ENCODE assay signal across 13 cellular contexts in the genomic region with DNA sequence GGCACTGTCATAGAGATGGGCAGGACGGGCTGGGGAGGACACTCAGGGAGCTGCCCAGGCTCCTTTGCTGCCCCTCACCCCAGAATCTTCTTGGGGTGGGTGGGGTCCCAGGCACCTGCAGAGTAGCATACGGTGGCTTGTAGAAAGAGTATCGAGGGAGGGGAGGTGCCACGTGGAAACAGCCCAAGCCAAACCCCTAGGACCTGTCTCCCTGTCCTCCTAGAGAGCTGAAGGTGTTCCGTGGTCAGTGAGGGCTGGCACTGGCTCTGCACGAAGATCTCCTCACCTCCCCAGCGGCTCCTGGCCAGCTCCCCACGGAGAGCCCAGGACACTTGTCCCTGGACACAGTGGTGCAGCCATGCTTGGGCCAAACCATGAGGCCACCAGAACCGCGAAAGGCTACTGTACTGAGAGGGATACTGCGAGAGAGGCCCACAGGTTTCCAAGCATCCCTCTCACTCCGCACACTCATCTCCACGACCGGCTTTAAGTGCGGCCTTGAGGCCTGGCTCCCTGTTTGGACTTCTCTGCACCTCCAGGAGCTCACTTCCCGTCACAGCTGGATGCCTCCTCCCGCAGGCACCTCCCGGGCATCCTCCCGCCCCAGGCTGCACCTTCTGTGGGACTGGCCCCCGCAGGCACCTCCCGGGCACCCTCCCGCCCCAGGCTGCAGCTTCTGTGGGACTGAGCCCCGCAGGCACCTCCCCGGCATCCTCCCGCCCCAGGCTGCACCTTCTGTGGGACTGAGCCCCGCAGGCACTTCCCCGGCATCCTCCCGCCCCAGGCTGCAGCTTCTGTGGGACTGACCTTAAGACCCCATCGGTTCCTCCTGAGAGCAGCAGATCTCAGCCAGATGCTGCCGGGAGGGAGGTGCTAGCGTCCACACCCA. TPM values are rescaled to one million over a fixed set of nuclear protein-coding genes. Genes with fewer than 3 reads are reported as not detected.
DNase-seq lines count a peak whose midpoint lies in the region; ATAC-seq, FAIRE-seq and TF ChIP-seq lines count a peak whose summit lies in the region.
"Had no signal": no experiment of that assay in that cellular context is flagged by ENCODE, and none has a peak within 500 bp of the region (broad histone marks: within the 10 kb centered on the region; RNA-seq: fewer than 3 reads in every experiment).

No MANE protein-coding gene starts in this region.

- ATAC-seq in CD8-positive, alpha-beta T cell, result no peak
- no peak for ATAC-seq in WTC11
- no peak for ATAC-seq in HepG2
- ATAC-seq in HG02759 (IDR thresholded peaks at IDR 0.05; ENCODE audit: unreplicated experiment), result no peak

- TF ChIP-seq POLR2A in HepG2 (IDR thresholded peaks at IDR 0.05; ENCODE audit: insufficient read depth in 1 of 2, low read depth in 2 of 2, low read length in 2 of 2), result no peak

- H3K27me3 Mint-ChIP-seq in CD8-positive, alpha-beta T cell (ENCODE audit: low read depth), result peaks cover 4% of the 10 kb centered on the region
- H3K27me3 Mint-ChIP-seq in WTC11 (ENCODE audit: low read depth), result peaks cover 3% of the 10 kb centered on the region; the same call in 1 of the 2 replicates

- no peak for TF ChIP-seq RAD21 in HepG2 (CRISPR knock-in tag; IDR thresholded peaks at IDR 0.05)

- no peaks in the 10 kb centered on the region for H3K9me3 ChIP-seq in CD8-positive, alpha-beta T cell (ENCODE audit: low read length)
- H3K9me3 ChIP-seq in HepG2 (ENCODE audit: low read length), result no peaks in the 10 kb centered on the region
- H3K9me3 ChIP-seq: testis had no signal

- H3K27ac ChIP-seq in 22Rv1 (peak overlapping the region; percentile 85), HepG2 (ENCODE audit: extremely low read length, insufficient read depth, low read length) (no peak overlapping the region)
- no peak overlapping the region for H3K27ac ChIP-seq in CD8-positive, alpha-beta T cell (ENCODE audit: low read depth, low read length)
- H3K27ac ChIP-seq: testis had no signal

- no peak overlapping the region for H3K4me3 ChIP-seq in CD8-positive, alpha-beta T cell (ENCODE audit: low read depth, low read length)
- peak overlapping the region in 2 of 3 experiments; percentile 89 to 91; a peak in 3 of 6 replicates for H3K4me3 ChIP-seq in HepG2 (replicated peaks in 1 of 3; ENCODE audit: insufficient read depth in 1 of 3, low read depth in 2 of 3, low read length in 3 of 3)

- H4K20me1 ChIP-seq in HepG2 (ENCODE audit: insufficient read depth, low read length), result peaks cover 21% of the 10 kb centered on the region

- intact Hi-C loops in CD8-positive, alpha-beta T cell (cut with DNase I, micrococcal nuclease), result loop anchor here (2.0 to 5.0 kb wide), 2 partner anchors 57 to 299 kb away; a partner anchor contains a TSS
- intact Hi-C loops in HepG2 (cut with micrococcal nuclease; ENCODE audit: unreplicated experiment), result no loop called here

- 93% methylated on average over 30 of the region's 31 CpGs for WGBS in HepG2 (ENCODE audit: low lambda C conversion rate)

- CTCF ChIA-PET in CD8-positive, alpha-beta T cell (lab: Charles Lee), result interaction anchor here (1.4 kb wide), 1 partner anchor 91 kb away, joined by 5 read pairs; no protein-coding TSS in a partner anchor
- CTCF ChIA-PET in WTC11 (lab: Charles Lee), result interaction anchor here (0.9 to 3.9 kb wide), 7 partner anchors 30 to 108 kb away, joined by 3 to 21 read pairs (median 13); a partner anchor contains a TSS
- CTCF ChIA-PET in HepG2 (lab: Yijun Ruan, JAX; ENCODE audit: low intra/inter-chr PET ratio, low total read pairs), result no interaction called here

- DNase-seq in CD8-positive, alpha-beta T cell, result no peak
- no peak for DNase-seq in WTC11 (ENCODE audit: low spot score)
- no peak for DNase-seq in HepG2 (ENCODE audit: low spot score)
- no peak for DNase-seq in NOMO-1 treated with DMSO at 0.1 percent for 48 hours (lab: John Stamatoyannopoulos, UW; ENCODE audit: unreplicated experiment)
- no peak for DNase-seq in NCI-H774 (lab: John Stamatoyannopoulos, UW)
- DNase-seq in NOMO-1 (lab: John Stamatoyannopoulos, UW; ENCODE audit: unreplicated experiment in 2 of 2), result no peak
- DNase-seq: MM.1S, T-helper 9 cell, testis had no signal

- no peak for FAIRE-seq in HepG2 (lab: Jason Lieb, UNC)

- peak overlapping the region; percentile 57 for H3K4me3 Mint-ChIP-seq in CD8-positive, alpha-beta T cell
- peak overlapping the region; percentile 57 for H3K4me3 Mint-ChIP-seq in WTC11

- peaks cover 19% of the 10 kb centered on the region for H3K4me1 Mint-ChIP-seq in CD8-positive, alpha-beta T cell (ENCODE audit: low read depth)
- H3K4me1 Mint-ChIP-seq in WTC11, result peaks cover 16% of the 10 kb centered on the region

- H3K36me3 Mint-ChIP-seq in CD8-positive, alpha-beta T cell, result no peaks in the 10 kb centered on the region
- H3K36me3 Mint-ChIP-seq in WTC11, result peaks cover 5% of the 10 kb centered on the region; the same call in 1 of the 2 replicates

- TF ChIP-seq CTCF in 22Rv1 (IDR thresholded peaks at IDR 0.05), result no peak
- no peak for TF ChIP-seq CTCF in CD8-positive, alpha-beta T cell (IDR thresholded peaks at IDR 0.05)
- no peak for TF ChIP-seq CTCF in WTC11 (IDR thresholded peaks at IDR 0.05)
- TF ChIP-seq CTCF in HepG2 (CRISPR knock-in tag; IDR thresholded peaks at IDR 0.05), result no peak

- H3K9me3 Mint-ChIP-seq in CD8-positive, alpha-beta T cell, result no peaks in the 10 kb centered on the region
- no peaks in the 10 kb centered on the region for H3K9me3 Mint-ChIP-seq in WTC11

- no peaks in the 10 kb centered on the region for H3K36me3 ChIP-seq in CD8-positive, alpha-beta T cell (ENCODE audit: insufficient read depth, low read length)
- peaks cover 4 to 14% of the 10 kb centered on the region in 2 experiments; a peak in 4 of 5 replicates for H3K36me3 ChIP-seq in HepG2 (replicated peaks in 1 of 2; ENCODE audit: control insufficient read depth in 1 of 2, insufficient read depth in 2 of 2, low read length in 2 of 2)

- peaks cover 26% of the 10 kb centered on the region for H3K4me1 ChIP-seq in CD8-positive, alpha-beta T cell (ENCODE audit: insufficient read depth, low read length)
- peaks cover 52% of the 10 kb centered on the region for H3K4me1 ChIP-seq in HepG2 (ENCODE audit: insufficient read depth, low read length)

- H3K27ac Mint-ChIP-seq in CD8-positive, alpha-beta T cell, result no peak overlapping the region
- no peak overlapping the region for H3K27ac Mint-ChIP-seq in WTC11

- no peak overlapping the region for H2AFZ ChIP-seq in HepG2 (ENCODE audit: low read length)

- H3K27me3 ChIP-seq in CD8-positive, alpha-beta T cell (ENCODE audit: insufficient read depth, low read length), result no peaks in the 10 kb centered on the region
- H3K27me3 ChIP-seq in HepG2 (ENCODE audit: control insufficient read depth in 1 of 2, insufficient read depth in 2 of 2, low read length in 2 of 2), result no peaks in the 10 kb centered on the region
- H3K27me3 ChIP-seq: testis had no signal

- H3K79me2 ChIP-seq in HepG2 (ENCODE audit: insufficient read depth, low read length), result peaks cover 30% of the 10 kb centered on the region

- in situ Hi-C loops in HepG2 (cut with HindIII; ENCODE audit: extremely low pct_ligation_motif_present, low pct_unique_long_range_greater_than_20kb), result no loop called here

- TF ChIP-seq EP300 in HepG2 (IDR thresholded peaks at IDR 0.05; ENCODE audit: low read depth in 2 of 2, low read length in 2 of 2) (no peak), HepG2 (CRISPR knock-in tag; IDR thresholded peaks at IDR 0.05; ENCODE audit: borderline replicate concordance) (no peak)

- H3K9ac ChIP-seq in HepG2 (ENCODE audit: insufficient read depth, low read depth, low read length), result peak overlapping the region; percentile 79

- H3K4me2 ChIP-seq in HepG2 (ENCODE audit: low read depth, low read length), result peak overlapping the region; percentile 94

- TSS peak; percentile 33 for BruUV-seq in HepG2 (replicated peaks; lab: Mats Ljungman, UMichigan)

- POLR2A ChIA-PET in CD8-positive, alpha-beta T cell (lab: Charles Lee), result interaction anchor here (1.6 kb wide), 1 partner anchor 108 kb away, joined by 4 read pairs; a partner anchor contains a TSS
- POLR2A ChIA-PET in WTC11 (lab: Charles Lee) (no interaction called here), HepG2 (lab: Yijun Ruan, JAX) (interaction anchor here (1.1 to 6.1 kb wide), 11 partner anchors 8 to 108 kb away, joined by 3 to 71 read pairs (median 30); a partner anchor contains a TSS)

RNA-seq across cellular contexts. Expression of a gene that starts 2.0 kb away (rescaled TPM):
- total RNA-seq in CD8-positive, alpha-beta T cell, result 10 to 100 TPM in 1 of 2 experiments, 1 to 10 TPM in 1; 8.5 to 10.5 TPM
- total RNA-seq in WTC11 (2021), result 24.2 to 29.8 TPM (median 24.3 TPM) in 3 replicates
- 12.4 and 14.5 TPM in 2 replicates for total RNA-seq in HepG2 (2016; rRNA removed; fragmentation: Illumina TruSeq; extraction: Trizol)
- 2.1 and 2.3 TPM in 2 replicates for total RNA-seq in HepG2 (2016; cell fraction: cytosol; rRNA removed; fragmentation: Illumina TruSeq; extraction: Trizol; ENCODE audit: low read depth)
- total RNA-seq in HepG2 (2016; cell fraction: insoluble cytoplasmic fraction; rRNA removed; fragmentation: Illumina TruSeq; extraction: Trizol), result 9.8 and 14.7 TPM in 2 replicates
- total RNA-seq in HepG2 (2016; cell fraction: membrane; rRNA removed; fragmentation: Illumina TruSeq; extraction: Trizol), result 7.6 TPM in 2 replicates
- 15.5 and 16.7 TPM in 2 replicates for total RNA-seq in HepG2 (2016; cell fraction: nucleus; rRNA removed; fragmentation: Illumina TruSeq; extraction: Trizol)
- polyA plus RNA-seq in HepG2 (2011; rRNA removed), result 20.0 TPM in 2 replicates
- polyA plus RNA-seq in HepG2 (2011; cell fraction: cytosol; rRNA removed), result 17.1 and 19.4 TPM in 2 replicates
- polyA plus RNA-seq in HepG2 (2011; cell fraction: nucleus; rRNA removed), result 98.2 and 128 TPM in 2 replicates
- 16.1 and 26.5 TPM in 2 replicates for polyA plus RNA-seq in HepG2 (2012)
- 1.4 and 1.6 TPM in 2 replicates for polyA plus RNA-seq in HepG2 (2016; cell fraction: cytosol; fragmentation: Illumina TruSeq; extraction: Trizol; ENCODE audit: low read depth)
- polyA plus RNA-seq in HepG2 (2016; cell fraction: insoluble cytoplasmic fraction; fragmentation: Illumina TruSeq; extraction: Trizol; ENCODE audit: low read depth), result 9.2 and 10.7 TPM in 2 replicates
- 4.3 and 4.6 TPM in 2 replicates for polyA plus RNA-seq in HepG2 (2016; cell fraction: membrane; fragmentation: Illumina TruSeq; extraction: Trizol; ENCODE audit: low read depth)
- polyA plus RNA-seq in HepG2 (2016; cell fraction: nucleus; fragmentation: Illumina TruSeq; extraction: Trizol; ENCODE audit: insufficient read depth, low read depth), result 38.9 and 41.8 TPM in 2 replicates
- polyA minus RNA-seq in HepG2 (2011; rRNA and poly(A)+ RNA removed; ENCODE audit: low replicate concordance), result 16.8 and 26.4 TPM in 2 replicates
- polyA minus RNA-seq in HepG2 (2011; cell fraction: cytosol; rRNA and poly(A)+ RNA removed), result 8.0 and 9.5 TPM in 2 replicates
- 11.9 and 15.8 TPM in 2 replicates for polyA minus RNA-seq in HepG2 (2011; cell fraction: nucleus; rRNA and poly(A)+ RNA removed)

RNA-seq across cellular contexts. Expression of a gene that starts 7.6 kb away (rescaled TPM):
- 1 to 10 TPM in 1 of 2 experiments, under 1 TPM in 1; 0.56 to 1.5 TPM for total RNA-seq in CD8-positive, alpha-beta T cell
- total RNA-seq in WTC11 (2021) (144 to 188 TPM (median 164 TPM) in 3 replicates), HepG2 (2016; rRNA removed; fragmentation: Illumina TruSeq; extraction: Trizol) (323 and 338 TPM in 2 replicates)
- 107 and 137 TPM in 2 replicates for total RNA-seq in HepG2 (2016; cell fraction: cytosol; rRNA removed; fragmentation: Illumina TruSeq; extraction: Trizol; ENCODE audit: low read depth)
- 327 and 331 TPM in 2 replicates for total RNA-seq in HepG2 (2016; cell fraction: insoluble cytoplasmic fraction; rRNA removed; fragmentation: Illumina TruSeq; extraction: Trizol)
- 233 and 286 TPM in 2 replicates for total RNA-seq in HepG2 (2016; cell fraction: membrane; rRNA removed; fragmentation: Illumina TruSeq; extraction: Trizol)
- 125 and 146 TPM in 2 replicates for total RNA-seq in HepG2 (2016; cell fraction: nucleus; rRNA removed; fragmentation: Illumina TruSeq; extraction: Trizol)
- polyA plus RNA-seq in HepG2 (2011; rRNA removed), result 338 and 382 TPM in 2 replicates
- 241 and 431 TPM in 2 replicates for polyA plus RNA-seq in HepG2 (2011; cell fraction: cytosol; rRNA removed)
- polyA plus RNA-seq in HepG2 (2011; cell fraction: nucleus; rRNA removed), result 366 and 457 TPM in 2 replicates
- polyA plus RNA-seq in HepG2 (2012), result 191 and 311 TPM in 2 replicates
- polyA plus RNA-seq in HepG2 (2016; cell fraction: cytosol; fragmentation: Illumina TruSeq; extraction: Trizol; ENCODE audit: low read depth), result 130 and 165 TPM in 2 replicates
- polyA plus RNA-seq in HepG2 (2016; cell fraction: insoluble cytoplasmic fraction; fragmentation: Illumina TruSeq; extraction: Trizol; ENCODE audit: low read depth), result 344 and 389 TPM in 2 replicates
- polyA plus RNA-seq in HepG2 (2016; cell fraction: membrane; fragmentation: Illumina TruSeq; extraction: Trizol; ENCODE audit: low read depth), result 207 and 239 TPM in 2 replicates
- 253 and 265 TPM in 2 replicates for polyA plus RNA-seq in HepG2 (2016; cell fraction: nucleus; fragmentation: Illumina TruSeq; extraction: Trizol; ENCODE audit: insufficient read depth, low read depth)
- polyA minus RNA-seq in HepG2 (2011; rRNA and poly(A)+ RNA removed; ENCODE audit: low replicate concordance), result 104 and 478 TPM in 2 replicates
- 138 and 160 TPM in 2 replicates for polyA minus RNA-seq in HepG2 (2011; cell fraction: cytosol; rRNA and poly(A)+ RNA removed)
- 31.5 and 42.4 TPM in 2 replicates for polyA minus RNA-seq in HepG2 (2011; cell fraction: nucleus; rRNA and poly(A)+ RNA removed)

RNA-seq across cellular contexts. Expression of a gene that starts 11.5 kb away (rescaled TPM):
- total RNA-seq in CD8-positive, alpha-beta T cell, result 10 to 100 TPM; 75.2 to 76.1 TPM
- total RNA-seq in WTC11 (2021) (19.5 to 24.2 TPM (median 20.9 TPM) in 3 replicates), HepG2 (2016; rRNA removed; fragmentation: Illumina TruSeq; extraction: Trizol) (14.5 and 24.8 TPM in 2 replicates)
- total RNA-seq in HepG2 (2016; cell fraction: cytosol; rRNA removed; fragmentation: Illumina TruSeq; extraction: Trizol; ENCODE audit: low read depth), result 71.6 and 74.9 TPM in 2 replicates
- 13.5 and 25.0 TPM in 2 replicates for total RNA-seq in HepG2 (2016; cell fraction: insoluble cytoplasmic fraction; rRNA removed; fragmentation: Illumina TruSeq; extraction: Trizol)
- 27.9 and 28.8 TPM in 2 replicates for total RNA-seq in HepG2 (2016; cell fraction: membrane; rRNA removed; fragmentation: Illumina TruSeq; extraction: Trizol)
- 28.8 and 33.6 TPM in 2 replicates for total RNA-seq in HepG2 (2016; cell fraction: nucleus; rRNA removed; fragmentation: Illumina TruSeq; extraction: Trizol)
- polyA plus RNA-seq in HepG2 (2011; rRNA removed), result 8.3 and 10.9 TPM in 2 replicates
- 5.9 and 7.5 TPM in 2 replicates for polyA plus RNA-seq in HepG2 (2011; cell fraction: cytosol; rRNA removed)
- polyA plus RNA-seq in HepG2 (2011; cell fraction: nucleus; rRNA removed), result 73.2 and 80.4 TPM in 2 replicates
- polyA plus RNA-seq in HepG2 (2012), result 12.4 and 18.7 TPM in 2 replicates
- polyA plus RNA-seq in HepG2 (2016; cell fraction: cytosol; fragmentation: Illumina TruSeq; extraction: Trizol; ENCODE audit: low read depth), result 8.7 and 9.0 TPM in 2 replicates
- polyA plus RNA-seq in HepG2 (2016; cell fraction: insoluble cytoplasmic fraction; fragmentation: Illumina TruSeq; extraction: Trizol; ENCODE audit: low read depth), result 13.6 and 15.2 TPM in 2 replicates
- 12.2 and 12.4 TPM in 2 replicates for polyA plus RNA-seq in HepG2 (2016; cell fraction: membrane; fragmentation: Illumina TruSeq; extraction: Trizol; ENCODE audit: low read depth)
- polyA plus RNA-seq in HepG2 (2016; cell fraction: nucleus; fragmentation: Illumina TruSeq; extraction: Trizol; ENCODE audit: insufficient read depth, low read depth), result 87.1 and 90.3 TPM in 2 replicates
- 38.8 and 69.4 TPM in 2 replicates for polyA minus RNA-seq in HepG2 (2011; rRNA and poly(A)+ RNA removed; ENCODE audit: low replicate concordance)
- polyA minus RNA-seq in HepG2 (2011; cell fraction: cytosol; rRNA and poly(A)+ RNA removed), result 8.9 and 16.0 TPM in 2 replicates
- 22.5 and 26.8 TPM in 2 replicates for polyA minus RNA-seq in HepG2 (2011; cell fraction: nucleus; rRNA and poly(A)+ RNA removed)

RNA-seq across cellular contexts. Expression of a gene that starts 17.5 kb away (rescaled TPM):
- not detected for total RNA-seq in CD8-positive, alpha-beta T cell
- total RNA-seq in WTC11 (2021) (0.44 to 0.62 TPM (median 0.46 TPM) in 3 replicates), HepG2 (2016; rRNA removed; fragmentation: Illumina TruSeq; extraction: Trizol) (not detected in 2 replicates)
- not detected in 2 replicates for total RNA-seq in HepG2 (2016; cell fraction: cytosol; rRNA removed; fragmentation: Illumina TruSeq; extraction: Trizol; ENCODE audit: low read depth)
- total RNA-seq in HepG2 (2016; cell fraction: insoluble cytoplasmic fraction; rRNA removed; fragmentation: Illumina TruSeq; extraction: Trizol), result not detected in 2 replicates
- not detected in 2 replicates for total RNA-seq in HepG2 (2016; cell fraction: membrane; rRNA removed; fragmentation: Illumina TruSeq; extraction: Trizol)
- total RNA-seq in HepG2 (2016; cell fraction: nucleus; rRNA removed; fragmentation: Illumina TruSeq; extraction: Trizol), result not detected in 2 replicates
- not detected in 2 replicates for polyA plus RNA-seq in HepG2 (2011; rRNA removed)
- not detected in 2 replicates for polyA plus RNA-seq in HepG2 (2011; cell fraction: cytosol; rRNA removed)
- not detected in 2 replicates for polyA plus RNA-seq in HepG2 (2011; cell fraction: nucleus; rRNA removed)
- polyA plus RNA-seq in HepG2 (2012), result 0.07 TPM in 1 of 2 replicates, not detected in the other
- polyA plus RNA-seq in HepG2 (2016; cell fraction: cytosol; fragmentation: Illumina TruSeq; extraction: Trizol; ENCODE audit: low read depth), result not detected in 2 replicates
- not detected in 2 replicates for polyA plus RNA-seq in HepG2 (2016; cell fraction: insoluble cytoplasmic fraction; fragmentation: Illumina TruSeq; extraction: Trizol; ENCODE audit: low read depth)
- not detected in 2 replicates for polyA plus RNA-seq in HepG2 (2016; cell fraction: membrane; fragmentation: Illumina TruSeq; extraction: Trizol; ENCODE audit: low read depth)
- not detected in 2 replicates for polyA plus RNA-seq in HepG2 (2016; cell fraction: nucleus; fragmentation: Illumina TruSeq; extraction: Trizol; ENCODE audit: insufficient read depth, low read depth)
- 0.05 TPM in 1 of 2 replicates, not detected in the other for polyA minus RNA-seq in HepG2 (2011; rRNA and poly(A)+ RNA removed; ENCODE audit: low replicate concordance)
- polyA minus RNA-seq in HepG2 (2011; cell fraction: cytosol; rRNA and poly(A)+ RNA removed), result not detected in 2 replicates
- polyA minus RNA-seq in HepG2 (2011; cell fraction: nucleus; rRNA and poly(A)+ RNA removed), result not detected in 2 replicates
- total RNA-seq: fibroblast of villous mesenchyme, liver had no signal
- polyA plus RNA-seq: liver had no signal

RNA-seq across cellular contexts. Expression of a gene that starts 18.3 kb away (rescaled TPM):
- 10 to 100 TPM; 18.0 to 18.1 TPM for total RNA-seq in CD8-positive, alpha-beta T cell
- total RNA-seq in WTC11 (2021) (24.7 to 31.4 TPM (median 26.3 TPM) in 3 replicates), HepG2 (2016; rRNA removed; fragmentation: Illumina TruSeq; extraction: Trizol) (240 and 297 TPM in 2 replicates)
- total RNA-seq in HepG2 (2016; cell fraction: cytosol; rRNA removed; fragmentation: Illumina TruSeq; extraction: Trizol; ENCODE audit: low read depth), result 152 and 156 TPM in 2 replicates
- total RNA-seq in HepG2 (2016; cell fraction: insoluble cytoplasmic fraction; rRNA removed; fragmentation: Illumina TruSeq; extraction: Trizol), result 223 and 298 TPM in 2 replicates
- 178 and 208 TPM in 2 replicates for total RNA-seq in HepG2 (2016; cell fraction: membrane; rRNA removed; fragmentation: Illumina TruSeq; extraction: Trizol)
- total RNA-seq in HepG2 (2016; cell fraction: nucleus; rRNA removed; fragmentation: Illumina TruSeq; extraction: Trizol), result 220 and 223 TPM in 2 replicates
- 147 and 222 TPM in 2 replicates for polyA plus RNA-seq in HepG2 (2011; rRNA removed)
- 94.7 and 118 TPM in 2 replicates for polyA plus RNA-seq in HepG2 (2011; cell fraction: cytosol; rRNA removed)
- polyA plus RNA-seq in HepG2 (2011; cell fraction: nucleus; rRNA removed), result 1,015 and 1,225 TPM in 2 replicates
- 124 and 128 TPM in 2 replicates for polyA plus RNA-seq in HepG2 (2012)
- polyA plus RNA-seq in HepG2 (2016; cell fraction: cytosol; fragmentation: Illumina TruSeq; extraction: Trizol; ENCODE audit: low read depth), result 113 and 134 TPM in 2 replicates
- polyA plus RNA-seq in HepG2 (2016; cell fraction: insoluble cytoplasmic fraction; fragmentation: Illumina TruSeq; extraction: Trizol; ENCODE audit: low read depth), result 235 and 242 TPM in 2 replicates
- polyA plus RNA-seq in HepG2 (2016; cell fraction: membrane; fragmentation: Illumina TruSeq; extraction: Trizol; ENCODE audit: low read depth), result 149 and 175 TPM in 2 replicates
- 499 and 551 TPM in 2 replicates for polyA plus RNA-seq in HepG2 (2016; cell fraction: nucleus; fragmentation: Illumina TruSeq; extraction: Trizol; ENCODE audit: insufficient read depth, low read depth)
- polyA minus RNA-seq in HepG2 (2011; rRNA and poly(A)+ RNA removed; ENCODE audit: low replicate concordance), result 38.6 and 144 TPM in 2 replicates
- 47.2 and 54.9 TPM in 2 replicates for polyA minus RNA-seq in HepG2 (2011; cell fraction: cytosol; rRNA and poly(A)+ RNA removed)
- 202 and 210 TPM in 2 replicates for polyA minus RNA-seq in HepG2 (2011; cell fraction: nucleus; rRNA and poly(A)+ RNA removed)

Comparison
In these comparisons a context has a peak if more than half of its experiments do, and no peak if none do; other contexts are left out.
1. RNA of a gene that starts 7.6 kb away (total RNA-seq): 107 to 338 TPM in HepG2 and 144 to 188 TPM in WTC11; 0.56 to 1.5 TPM in CD8-positive, alpha-beta T cell; every median in the first group is over 10 times any median in the second.